2 cellular contexts compared by ENCODE assay signal in the genomic region with DNA sequence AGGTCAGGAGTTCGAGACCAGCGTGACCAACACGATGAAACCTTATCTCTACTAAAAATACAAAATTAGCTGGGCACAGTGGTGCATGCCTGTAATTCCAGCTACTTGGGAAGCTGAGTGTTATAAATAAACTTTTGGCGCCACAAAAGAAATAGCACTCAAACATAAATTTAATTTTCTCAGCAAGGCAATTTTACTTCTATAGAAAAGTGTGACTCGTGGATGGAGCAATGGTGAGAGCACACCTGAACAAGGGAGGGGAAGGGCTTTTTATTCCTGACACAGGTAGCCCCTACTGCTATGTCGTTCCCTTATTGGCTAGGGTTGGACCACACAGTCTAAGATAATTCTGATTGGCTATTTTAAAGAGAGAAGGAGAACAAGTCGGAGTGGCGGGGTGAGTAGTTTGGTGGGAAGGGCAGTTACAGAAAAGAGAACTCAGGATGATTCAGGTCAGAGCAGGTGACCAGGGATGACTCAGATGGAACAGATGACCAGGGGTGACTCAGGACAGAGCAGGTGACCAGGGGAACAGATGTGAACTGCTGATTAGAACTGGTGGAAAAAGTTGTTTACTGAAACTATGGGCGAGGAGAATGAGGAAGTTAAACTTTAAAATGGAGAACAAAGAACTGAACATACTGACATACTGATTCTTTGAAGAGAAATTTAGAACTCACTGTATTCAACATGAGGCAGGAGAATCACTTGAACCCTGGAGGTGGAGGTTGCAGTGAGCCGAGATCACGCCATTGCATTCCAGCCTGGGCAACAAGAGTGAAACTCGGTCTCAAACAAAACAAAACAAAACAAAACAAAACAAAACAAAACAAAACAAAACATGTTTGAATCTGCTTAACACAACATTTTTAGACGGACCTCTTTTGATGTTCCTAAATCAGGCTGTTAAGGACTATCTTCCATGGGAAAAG.
A peak's percentile ranks its signal among the peaks of the same experiment; 100 is the strongest.
TF ChIP-seq lines count a peak whose summit lies in the region.
"Not testable (repeated sequence)": the region's sequence is repeated elsewhere in the genome, so short reads cannot be mapped to it uniquely, and the experiment has no call there.

No MANE protein-coding gene starts in this region.

TF ChIP-seq in A549, 52 proteins besides CTCF, POLR2A, EP300 and RAD21:
- TF ChIP-seq FOSL2 (IDR thresholded peaks at IDR 0.05): not testable (repeated sequence)
- peak; percentile 47 for TF ChIP-seq FOSL2 (CRISPR knock-in tag; IDR thresholded peaks at IDR 0.05)

TF ChIP-seq in GM12878, 131 proteins besides CTCF, POLR2A, EP300 and RAD21:
- TF ChIP-seq, protein P1, sequence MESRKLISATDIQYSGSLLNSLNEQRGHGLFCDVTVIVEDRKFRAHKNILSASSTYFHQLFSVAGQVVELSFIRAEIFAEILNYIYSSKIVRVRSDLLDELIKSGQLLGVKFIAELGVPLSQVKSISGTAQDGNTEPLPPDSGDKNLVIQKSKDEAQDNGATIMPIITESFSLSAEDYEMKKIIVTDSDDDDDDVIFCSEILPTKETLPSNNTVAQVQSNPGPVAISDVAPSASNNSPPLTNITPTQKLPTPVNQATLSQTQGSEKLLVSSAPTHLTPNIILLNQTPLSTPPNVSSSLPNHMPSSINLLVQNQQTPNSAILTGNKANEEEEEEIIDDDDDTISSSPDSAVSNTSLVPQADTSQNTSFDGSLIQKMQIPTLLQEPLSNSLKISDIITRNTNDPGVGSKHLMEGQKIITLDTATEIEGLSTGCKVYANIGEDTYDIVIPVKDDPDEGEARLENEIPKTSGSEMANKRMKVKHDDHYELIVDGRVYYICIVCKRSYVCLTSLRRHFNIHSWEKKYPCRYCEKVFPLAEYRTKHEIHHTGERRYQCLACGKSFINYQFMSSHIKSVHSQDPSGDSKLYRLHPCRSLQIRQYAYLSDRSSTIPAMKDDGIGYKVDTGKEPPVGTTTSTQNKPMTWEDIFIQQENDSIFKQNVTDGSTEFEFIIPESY (IDR thresholded peaks at IDR 0.05): peak; percentile 58; the same call in 1 of the 2 replicates
- TF ChIP-seq IKZF2 (IDR thresholded peaks at IDR 0.05) (peak; percentile 39 to 48; a peak in 3 of 4 replicates), TCF12 (IDR thresholded peaks at IDR 0.05; ENCODE audit: low read depth, low read length) (peak; percentile 64; the same call in 1 of the 2 replicates), RAD51 (IDR thresholded peaks at IDR 0.05) (peak; percentile 70), BHLHE40 (IDR thresholded peaks at IDR 0.05; ENCODE audit: borderline replicate concordance in 1 of 2, low read depth in 2 of 2, low read length in 1 of 2) (peak in 1 of 2 experiments; percentile 48; a peak in 1 of 4 replicates), IKZF1 (conservative IDR thresholded peaks at IDR 0.05) (0 out of 2 replicates have a peak, but pooled peaks have one; percentile 26), SPI1 (IDR thresholded peaks at IDR 0.05; ENCODE audit: borderline replicate concordance, insufficient read depth, low read depth, low read length) (peak; percentile 13; the same call in 1 of the 2 replicates)
